9 cellular contexts compared by ENCODE assay signal in the genomic region with DNA sequence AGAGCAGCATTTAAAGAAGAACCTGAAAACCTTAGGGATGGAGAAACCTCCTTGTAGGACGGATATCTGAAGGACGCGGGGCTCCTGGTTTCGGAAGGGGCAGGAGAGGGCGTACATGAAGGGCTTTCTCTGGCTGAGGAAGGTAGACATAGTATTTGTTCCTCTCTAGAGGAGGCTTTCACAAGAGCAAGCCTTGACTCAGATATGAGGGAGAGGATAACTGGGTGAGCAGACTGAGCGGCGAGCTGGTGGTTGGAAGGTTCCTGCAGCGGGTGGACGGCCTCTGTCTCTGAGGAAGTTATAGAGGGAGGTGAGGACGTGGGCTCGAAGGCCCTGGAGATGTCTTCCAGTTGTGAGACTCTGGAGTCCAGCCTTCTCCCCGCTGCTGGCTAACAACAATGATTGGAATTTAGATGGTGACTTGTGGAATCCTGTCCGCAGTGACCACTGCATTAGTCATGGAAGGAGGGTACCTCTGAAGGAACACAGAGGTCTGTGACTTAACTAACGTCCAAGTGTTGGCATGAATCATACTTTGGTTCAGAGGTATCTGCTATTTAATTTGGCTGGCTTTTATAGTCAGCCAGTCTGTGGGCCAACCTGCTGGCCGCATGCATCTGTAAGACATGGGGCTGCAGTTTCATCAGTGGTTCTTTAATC.
DNase-seq lines count a peak whose midpoint lies in the region; ATAC-seq and TF ChIP-seq lines count a peak whose summit lies in the region.
"Had no signal": no experiment of that assay in that cellular context is flagged by ENCODE, and none has a peak within 500 bp of the region (broad histone marks: within the 10 kb centered on the region; RNA-seq: fewer than 3 reads in every experiment).

No MANE protein-coding gene starts in this region.

- H3K27ac ChIP-seq in HCT116 (ENCODE audit: low read depth, low read length) = peak overlapping the region; percentile 72
- peak overlapping the region; percentile 62 to 69 for H3K27ac ChIP-seq in thoracic aorta

- CTCF ChIA-PET in HCT116 (lab: Charles Lee) = no interaction called here

- BruUV-seq in HCT116 (replicated peaks; lab: Mats Ljungman, UMichigan) = no TSS peak

- no peak for TF ChIP-seq CTCF in HCT116 (IDR thresholded peaks at IDR 0.05 in 2 of 3, conservative IDR thresholded peaks at IDR 0.05 in 1 of 3; ENCODE audit: borderline replicate concordance in 1 of 3, insufficient read depth in 1 of 3, low read depth in 2 of 3, low read length in 2 of 3)
- no peak for TF ChIP-seq CTCF in thoracic aorta (IDR thresholded peaks at IDR 0.05)

- no peaks in the 10 kb centered on the region for H3K36me3 ChIP-seq in HCT116 (ENCODE audit: control insufficient read depth in 1 of 2, insufficient read depth in 2 of 2, low read length in 2 of 2)
- no peaks in the 10 kb centered on the region for H3K36me3 ChIP-seq in thoracic aorta

- TF ChIP-seq RAD21 in HCT116 (IDR thresholded peaks at IDR 0.05; ENCODE audit: low read depth) = peak; percentile 31; the same call in 1 of the 2 replicates

- POLR2A ChIA-PET in HCT116 (lab: Charles Lee) = interaction anchor here (1.1 kb wide), 1 partner anchor 11 kb away, joined by 3 read pairs; no protein-coding TSS in a partner anchor

- no peak for TF ChIP-seq POLR2A in HCT116 (IDR thresholded peaks at IDR 0.05; ENCODE audit: borderline replicate concordance, extremely low read depth, insufficient read depth, insufficient read length)

- H3K4me1 ChIP-seq in HCT116 (ENCODE audit: control insufficient read depth in 1 of 2, insufficient read depth in 2 of 2, low read length in 2 of 2) = peaks cover 38 to 60% of the 10 kb centered on the region in 2 experiments
- H3K4me1 ChIP-seq in thoracic aorta (ENCODE audit: control insufficient read depth in 1 of 2, low read depth in 2 of 2) = peaks cover 28 to 64% of the 10 kb centered on the region in 2 donors

- peaks cover 5% of the 10 kb centered on the region; the same call in 1 of the 2 replicates for H3K79me2 ChIP-seq in HCT116 (ENCODE audit: insufficient read depth, low read length)

- peak; percentile 86 for ATAC-seq in HCT116
- peak; percentile 90 for ATAC-seq in SK-N-SH treated with all-trans-retinoic acid at 6 μM for 48 hours
- ATAC-seq in thoracic aorta (ENCODE audit: insufficient number of reproducible peaks, low FRiP score, low read depth) = peak; percentile 95
- ATAC-seq in GM21528 (IDR thresholded peaks at IDR 0.05; ENCODE audit: low FRiP score, unreplicated experiment) = no peak
- ATAC-seq in GM21360 (IDR thresholded peaks at IDR 0.05; ENCODE audit: unreplicated experiment) = no peak

- intact Hi-C loops in HCT116 (cut with micrococcal nuclease) = loop anchor here (1.0 to 2.0 kb wide), 3 partner anchors 46 to 145 kb away; no protein-coding TSS in a partner anchor

- no peaks in the 10 kb centered on the region for H3K9me2 ChIP-seq in HCT116 (ENCODE audit: insufficient read depth)

- peak overlapping the region in 1 of 2 experiments; percentile 47; a peak in 2 of 4 replicates for H3K4me3 ChIP-seq in HCT116 (replicated peaks in 1 of 2; ENCODE audit: low read depth in 1 of 2, low read length in 2 of 2)
- no peak overlapping the region for H3K4me3 ChIP-seq in thoracic aorta

- H3K9me3 ChIP-seq in HCT116 (ENCODE audit: control insufficient read depth in 1 of 2, insufficient read depth in 1 of 2, low read depth in 1 of 2, low read length in 2 of 2) = no peaks in the 10 kb centered on the region
- H3K9me3 ChIP-seq in thoracic aorta = no peaks in the 10 kb centered on the region

- H3K27me3 ChIP-seq in HCT116 (ENCODE audit: insufficient read depth, low read length) (no peaks in the 10 kb centered on the region), thoracic aorta (replicated peaks; ENCODE audit: insufficient read depth) (no peaks in the 10 kb centered on the region)

- H3K9ac ChIP-seq in HCT116 (ENCODE audit: low read length) = peak overlapping the region; percentile 58

- no peaks in the 10 kb centered on the region for H4K20me1 ChIP-seq in HCT116 (ENCODE audit: insufficient read depth)

- peak overlapping the region; percentile 86 for H3K4me2 ChIP-seq in HCT116 (ENCODE audit: low read length)

- RAD21 ChIA-PET in HCT116 (lab: Charles Lee; ENCODE audit: low non-redundant PET in 1 of 2, low total read pairs in 2 of 2, uncharacterized antibody in 2 of 2, unreplicated experiment in 2 of 2) = interaction anchor here in 1 of 2 experiments (0.8 kb wide), 1 partner anchor 53 kb away, joined by 3 read pairs; no protein-coding TSS in a partner anchor

- DNase-seq in HCT116 (ENCODE audit: low read depth, low spot score) = peak; percentile 97
- DNase-seq in fibroblast of peridontal ligament (ENCODE audit: extremely low read depth) = peak; percentile 96
- DNase-seq in thoracic aorta (ENCODE audit: low spot score) = peak; percentile 54
- no peak for DNase-seq in NCI-H345 (lab: John Stamatoyannopoulos, UW)
- DNase-seq in NCI-H2171 (lab: John Stamatoyannopoulos, UW) = no peak
- DNase-seq: NCI-H524 had no signal

- no peak overlapping the region for H2AFZ ChIP-seq in HCT116 (ENCODE audit: low read depth, low read length, poor library complexity, severe bottlenecking)

TF ChIP-seq in HCT116, 20 proteins besides CTCF, POLR2A, EP300 and RAD21 (continues in another document):
- TF ChIP-seq FOSL1 (IDR thresholded peaks at IDR 0.05; ENCODE audit: low read depth) (peak; percentile 99), SIN3A (IDR thresholded peaks at IDR 0.05; ENCODE audit: low read depth) (peak; percentile 98), CBX3 (IDR thresholded peaks at IDR 0.05; ENCODE audit: low read depth) (peak; percentile 98), EZH2phosphoT487 (IDR thresholded peaks at IDR 0.05; ENCODE audit: borderline replicate concordance) (no peak), TCF7L2 (IDR thresholded peaks at IDR 0.05; ENCODE audit: borderline replicate concordance, extremely low read depth, insufficient read depth, insufficient read length) (no peak), ZNF274 (IDR thresholded peaks at IDR 0.05; ENCODE audit: low read depth, low read length) (no peak), EZH2 (IDR thresholded peaks at IDR 0.05) (no peak), YY1 (IDR thresholded peaks at IDR 0.05; ENCODE audit: extremely low read depth, insufficient replicate concordance, low read depth, low read length) (peak; percentile 30), JUND (IDR thresholded peaks at IDR 0.05) (peak; percentile 98), POLR2AphosphoS5 (IDR thresholded peaks at IDR 0.05; ENCODE audit: low read depth, low read length) (peak; percentile 77), ZFX (IDR thresholded peaks at IDR 0.05) (no peak), EGR1 (IDR thresholded peaks at IDR 0.05; ENCODE audit: low read depth) (peak; percentile 39; the same call in 1 of the 2 replicates)
- TF ChIP-seq, protein P1, sequence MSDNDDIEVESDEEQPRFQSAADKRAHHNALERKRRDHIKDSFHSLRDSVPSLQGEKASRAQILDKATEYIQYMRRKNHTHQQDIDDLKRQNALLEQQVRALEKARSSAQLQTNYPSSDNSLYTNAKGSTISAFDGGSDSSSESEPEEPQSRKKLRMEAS (IDR thresholded peaks at IDR 0.05) = peak; percentile 82
- TF ChIP-seq, protein P2, sequence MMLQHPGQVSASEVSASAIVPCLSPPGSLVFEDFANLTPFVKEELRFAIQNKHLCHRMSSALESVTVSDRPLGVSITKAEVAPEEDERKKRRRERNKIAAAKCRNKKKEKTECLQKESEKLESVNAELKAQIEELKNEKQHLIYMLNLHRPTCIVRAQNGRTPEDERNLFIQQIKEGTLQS (IDR thresholded peaks at IDR 0.05) = peak; percentile 18; the same call in 1 of the 2 replicates

TF ChIP-seq in SK-N-SH treated with all-trans-retinoic acid at 6 μM for 48 hours, 23 proteins besides CTCF, POLR2A, EP300 and RAD21:
- TF ChIP-seq ISL1 (CRISPR knock-in tag; IDR thresholded peaks at IDR 0.05) (peak; percentile 73), GLIS3 (CRISPR knock-in tag; IDR thresholded peaks at IDR 0.05) (no peak), CSDC2 (CRISPR knock-in tag; IDR thresholded peaks at IDR 0.05) (peak; percentile 96)

Comparison
In these comparisons a context has a peak if more than half of its experiments do, and no peak if none do; other contexts are left out.
1. ATAC-seq: peak in HCT116 (single experiment), SK-N-SH treated with all-trans-retinoic acid at 6 μM for 48 hours (single experiment) and thoracic aorta (single experiment); none in GM21528 (single experiment) and GM21360 (single experiment).
2. DNase-seq: peak in HCT116 (single experiment), fibroblast of peridontal ligament (single experiment) and thoracic aorta (single experiment); none in NCI-H345 (single experiment) and NCI-H2171 (single experiment).